ENCODE assay signal across 13 cellular contexts in genomic region chr11:7534030-7534378, GRCh38. TPM values are rescaled to one million over a fixed set of nuclear protein-coding genes. Genes with fewer than 3 reads are reported as not detected.
DNase-seq lines count a peak whose midpoint lies in the region; ATAC-seq, FAIRE-seq and TF ChIP-seq lines count a peak whose summit lies in the region.
"Had no signal": no experiment of that assay in that cellular context is flagged by ENCODE, and none has a peak within 500 bp of the region (broad histone marks: within the 10 kb centered on the region; RNA-seq: fewer than 3 reads in every experiment).

No MANE protein-coding gene starts in this region.

- TF ChIP-seq POLR2A in GM12891 (IDR thresholded peaks at IDR 0.05; ENCODE audit: low read depth, low read length), result no peak

- H3K27ac ChIP-seq in MM.1S (ENCODE audit: low read length), result no peak overlapping the region; the same call in 1 of the 2 replicates
- H3K27ac ChIP-seq in mesenchymal stem cell (ENCODE audit: low read length, poor library complexity, severe bottlenecking), result no peak overlapping the region
- H3K27ac ChIP-seq: tibial nerve had no signal

- ATAC-seq in GM21360 (IDR thresholded peaks at IDR 0.05; ENCODE audit: unreplicated experiment), result peak; percentile 63
- peak; percentile 50 for ATAC-seq in HG02938 (IDR thresholded peaks at IDR 0.05; ENCODE audit: unreplicated experiment)
- ATAC-seq: esophagus mucosa had no signal

- no peak overlapping the region for H2BK120ac ChIP-seq in mesenchymal stem cell (ENCODE audit: low read depth, low read length)

- no peak overlapping the region for H2BK12ac ChIP-seq in mesenchymal stem cell (ENCODE audit: low read length in 2 of 2)

- H3K23ac ChIP-seq in mesenchymal stem cell (ENCODE audit: low read length in 2 of 2), result no peak overlapping the region

- H3K27me3 ChIP-seq in MM.1S (replicated peaks; ENCODE audit: insufficient read depth, low read length) (no peaks in the 10 kb centered on the region), mesenchymal stem cell (ENCODE audit: control insufficient read depth in 1 of 2, insufficient read depth in 1 of 2, low read length in 2 of 2) (peaks cover 0 to 30% of the 10 kb centered on the region in 2 experiments)
- H3K27me3 ChIP-seq: tibial nerve had no signal

- no peak overlapping the region for H3K14ac ChIP-seq in mesenchymal stem cell (ENCODE audit: low read length in 2 of 2)

- H2BK15ac ChIP-seq in mesenchymal stem cell (ENCODE audit: low read depth, poor library complexity, severe bottlenecking), result no peak overlapping the region

- no peak for TF ChIP-seq CTCF in MM.1S (IDR thresholded peaks at IDR 0.05; ENCODE audit: low read length)

- DNase-seq in GM12891 (ENCODE audit: insufficient read length, low spot score), result no peak
- no peak for DNase-seq in MM.1S
- DNase-seq in NCI-H748 (lab: John Stamatoyannopoulos, UW; ENCODE audit: unreplicated experiment), result no peak
- DNase-seq in mesenchymal stem cell, result no peak
- no peak for DNase-seq in GM03348 (ENCODE audit: low spot score)
- no peak for DNase-seq in DMS79 treated with DMSO at 0.1 percent for 48 hours (lab: John Stamatoyannopoulos, UW)
- DNase-seq: activated effector memory CD4-positive, alpha-beta T cell treated with anti-CD3 and anti-CD28 coated beads, Interleukin-2, amount 50 U/mL, for 16 hours; NCI-H1092 treated with DMSO at 0.1 percent for 48 hours; NK-92 treated with Interleukin-12 subunit alpha and Interleukin-12 subunit beta, amount 100 ng/mL, for 24 hours had no signal

- H3K79me1 ChIP-seq in mesenchymal stem cell (replicated peaks; ENCODE audit: low read length, poor library complexity, severe bottlenecking), result no peaks in the 10 kb centered on the region

- FAIRE-seq in GM12891 (lab: Jason Lieb, UNC), result no peak

- H2AK5ac ChIP-seq in mesenchymal stem cell (ENCODE audit: low read length, severe bottlenecking), result no peak overlapping the region

- H2BK5ac ChIP-seq in mesenchymal stem cell (ENCODE audit: low read depth, low read length, poor library complexity, severe bottlenecking), result no peak overlapping the region

- H3K79me2 ChIP-seq in MM.1S (ENCODE audit: low read length), result 0 out of 2 replicates have a peak, but pooled peaks cover 7% of the 10 kb centered on the region

- H3K4me1 ChIP-seq in MM.1S (ENCODE audit: low read length) (peaks cover 33% of the 10 kb centered on the region), mesenchymal stem cell (ENCODE audit: control insufficient read depth, insufficient read depth, low read depth, low read length) (no peaks in the 10 kb centered on the region)

- H4K91ac ChIP-seq in mesenchymal stem cell (ENCODE audit: low read length), result no peak overlapping the region

- H3F3A ChIP-seq in MM.1S (ENCODE audit: insufficient read depth, low read length), result peaks cover 11% of the 10 kb centered on the region

- no peaks in the 10 kb centered on the region for H3K36me3 ChIP-seq in MM.1S (replicated peaks; ENCODE audit: insufficient read depth, low read length)
- H3K36me3 ChIP-seq in mesenchymal stem cell (ENCODE audit: control insufficient read depth in 1 of 2, insufficient read depth in 2 of 2, low read depth in 1 of 2, low read length in 2 of 2), result no peaks in the 10 kb centered on the region
- H3K36me3 ChIP-seq: tibial nerve had no signal

- H3K18ac ChIP-seq in mesenchymal stem cell (ENCODE audit: low read depth in 1 of 2, low read length in 2 of 2), result no peak overlapping the region

- H3K4me3 ChIP-seq in MM.1S (ENCODE audit: low read length) (no peak overlapping the region), mesenchymal stem cell (ENCODE audit: insufficient read depth in 1 of 2, low read depth in 1 of 2, low read length in 2 of 2) (no peak overlapping the region)
- H3K4me3 ChIP-seq: tibial nerve had no signal

- H3K4me2 ChIP-seq in MM.1S (ENCODE audit: low read depth, low read length), result peak overlapping the region; percentile 50; the same call in 1 of the 2 replicates
- no peak overlapping the region for H3K4me2 ChIP-seq in mesenchymal stem cell (ENCODE audit: low read length, poor library complexity, severe bottlenecking)

- no peak overlapping the region for H3K9ac ChIP-seq in MM.1S (ENCODE audit: low read length)
- no peak overlapping the region for H3K9ac ChIP-seq in mesenchymal stem cell (ENCODE audit: low read length)

- H3K9me2 ChIP-seq in MM.1S (replicated peaks; ENCODE audit: insufficient read depth, low read length), result no peaks in the 10 kb centered on the region

- H2AFZ ChIP-seq in MM.1S (ENCODE audit: low read length) (no peak overlapping the region), mesenchymal stem cell (ENCODE audit: low read depth, low read length) (no peak overlapping the region)

- H4K20me1 ChIP-seq in MM.1S (ENCODE audit: insufficient read depth, low read length), result no peaks in the 10 kb centered on the region

- H3K4ac ChIP-seq in mesenchymal stem cell (ENCODE audit: low read depth in 1 of 2, low read length in 2 of 2), result no peak overlapping the region

- H3K9me3 ChIP-seq in MM.1S (replicated peaks; ENCODE audit: insufficient read depth, low read length), result no peaks in the 10 kb centered on the region
- H3K9me3 ChIP-seq in mesenchymal stem cell (ENCODE audit: control insufficient read depth, low read length), result no peaks in the 10 kb centered on the region
- H3K9me3 ChIP-seq: tibial nerve had no signal

- H4K8ac ChIP-seq in mesenchymal stem cell (ENCODE audit: low read length), result no peak overlapping the region

TF ChIP-seq in GM12891, 5 proteins besides CTCF, POLR2A, EP300 and RAD21:
- TF ChIP-seq POLR2AphosphoS5 (IDR thresholded peaks at IDR 0.05; ENCODE audit: low read depth, low read length), result no peak
- TF ChIP-seq SPI1 (IDR thresholded peaks at IDR 0.05; ENCODE audit: low read depth, low read length), result peak; percentile 72

RNA-seq across cellular contexts. Expression of gene PPFIBP2, which starts 20.2 kb away (rescaled TPM):
- 32.9 TPM for polyA plus RNA-seq in GM12891 (2012; ENCODE audit: low read depth, missing spikeins)
- polyA plus RNA-seq in mesenchymal stem cell (2013, experiment 1 of 2), result 8.9 TPM
- polyA plus RNA-seq in mesenchymal stem cell (2013, experiment 2 of 2), result 9.6 TPM

RNA-seq across cellular contexts. Expression of gene OLFML1, which starts 48.7 kb away (rescaled TPM):
- 0.14 TPM for polyA plus RNA-seq in GM12891 (2012; ENCODE audit: low read depth, missing spikeins)
- polyA plus RNA-seq in mesenchymal stem cell (2013, experiment 1 of 2), result 1.3 TPM
- 1.2 TPM for polyA plus RNA-seq in mesenchymal stem cell (2013, experiment 2 of 2)
